Comparison of ENCODE assay signal across 12 cellular contexts in the genomic region with DNA sequence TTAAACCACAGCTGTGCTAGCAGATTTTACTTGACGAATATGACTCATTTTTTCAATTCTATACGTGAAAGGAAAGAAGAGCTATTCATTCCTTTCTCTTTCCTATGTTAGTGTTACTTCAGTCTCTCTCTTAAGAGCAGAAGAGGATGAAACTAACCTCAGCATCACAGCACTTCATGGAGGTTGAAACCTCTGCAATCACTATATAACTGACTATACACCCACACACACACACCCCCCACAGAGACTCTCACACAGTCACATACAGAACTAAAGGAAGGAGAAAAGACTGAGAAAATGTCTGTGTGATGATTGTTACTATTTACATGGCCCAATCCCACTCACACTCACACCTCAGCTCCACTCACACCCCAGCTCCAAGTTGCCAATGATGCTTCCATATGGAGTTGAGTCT.
DNase-seq lines count a peak whose midpoint lies in the region; ATAC-seq and TF ChIP-seq lines count a peak whose summit lies in the region.
"Had no signal": no experiment of that assay in that cellular context is flagged by ENCODE, and none has a peak within 500 bp of the region (broad histone marks: within the 10 kb centered on the region; RNA-seq: fewer than 3 reads in every experiment).

No MANE protein-coding gene starts in this region.

- H3K4me3 ChIP-seq in Peyer's patch: no peak overlapping the region
- H3K4me3 ChIP-seq: SJSA1 had no signal

- H3K9me3 ChIP-seq in Peyer's patch: no peaks in the 10 kb centered on the region
- H3K9me3 ChIP-seq: SJSA1 had no signal

- H3K27ac ChIP-seq in Peyer's patch: no peak overlapping the region
- H3K27ac ChIP-seq: parathyroid adenoma, SJSA1 had no signal

- TF ChIP-seq CTCF in GM20000 (IDR thresholded peaks at IDR 0.05; ENCODE audit: extremely low read depth, missing control alignments) (no peak), Peyer's patch (IDR thresholded peaks at IDR 0.05) (no peak)

- H3K9me3 Mint-ChIP-seq in activated naive CD8-positive, alpha-beta T cell treated with anti-CD3 and anti-CD28 coated beads, Interleukin-2, amount 50 U/mL, for 24 hours: no peaks in the 10 kb centered on the region

- peak overlapping the region; percentile 3 for H3K27ac Mint-ChIP-seq in activated naive CD8-positive, alpha-beta T cell treated with anti-CD3 and anti-CD28 coated beads, Interleukin-2, amount 50 U/mL, for 24 hours

- H3K27me3 Mint-ChIP-seq in activated naive CD8-positive, alpha-beta T cell treated with anti-CD3 and anti-CD28 coated beads, Interleukin-2, amount 50 U/mL, for 24 hours: peaks cover 17% of the 10 kb centered on the region

- H3K4me1 ChIP-seq in Peyer's patch: no peaks in the 10 kb centered on the region
- H3K4me1 ChIP-seq: parathyroid adenoma, SJSA1 had no signal

- ATAC-seq in GM18499 (IDR thresholded peaks at IDR 0.05; ENCODE audit: insufficient read depth, unreplicated experiment) (peak; percentile 91), HG03139 (IDR thresholded peaks at IDR 0.05; ENCODE audit: unreplicated experiment) (peak; percentile 82), left cardiac atrium (no peak)
- ATAC-seq in activated naive CD8-positive, alpha-beta T cell treated with anti-CD3 and anti-CD28 coated beads, Interleukin-2, amount 50 U/mL, for 24 hours: peak; percentile 98

- no peaks in the 10 kb centered on the region for H3K36me3 ChIP-seq in Peyer's patch
- H3K36me3 ChIP-seq: SJSA1 had no signal

- intact Hi-C loops in left cardiac atrium (cut with DNase I): no loop called here

- H3K27me3 ChIP-seq in Peyer's patch: no peaks in the 10 kb centered on the region
- H3K27me3 ChIP-seq: SJSA1 had no signal

- H3K4me3 Mint-ChIP-seq in activated naive CD8-positive, alpha-beta T cell treated with anti-CD3 and anti-CD28 coated beads, Interleukin-2, amount 50 U/mL, for 24 hours: no peak overlapping the region

- DNase-seq in GM20000 (ENCODE audit: low spot score) (peak; percentile 44), Peyer's patch (no peak), left cardiac atrium (no peak), SIG-M5 (lab: John Stamatoyannopoulos, UW) (no peak), CD1c-positive myeloid dendritic cell (ENCODE audit: extremely low spot score) (no peak)
- peak; percentile 49 for DNase-seq in activated naive CD8-positive, alpha-beta T cell treated with anti-CD3 and anti-CD28 coated beads, Interleukin-2, amount 50 U/mL, for 24 hours
- DNase-seq: DMS153, IMR-90 had no signal

- H3K36me3 Mint-ChIP-seq in activated naive CD8-positive, alpha-beta T cell treated with anti-CD3 and anti-CD28 coated beads, Interleukin-2, amount 50 U/mL, for 24 hours (ENCODE audit: low read depth): no peaks in the 10 kb centered on the region

- TF ChIP-seq POLR2A in Peyer's patch (IDR thresholded peaks at IDR 0.05): no peak

- H3K4me1 Mint-ChIP-seq in activated naive CD8-positive, alpha-beta T cell treated with anti-CD3 and anti-CD28 coated beads, Interleukin-2, amount 50 U/mL, for 24 hours: peaks cover 21% of the 10 kb centered on the region

Comparison
In these comparisons a context has a peak if more than half of its experiments do, and no peak if none do; other contexts are left out.
1. ATAC-seq: peak in GM18499 (single experiment), HG03139 (single experiment) and activated naive CD8-positive, alpha-beta T cell treated with anti-CD3 and anti-CD28 coated beads, Interleukin-2, amount 50 U/mL, for 24 hours (single experiment); none in left cardiac atrium (0 of 2).
2. DNase-seq: peak in GM20000 (single experiment) and activated naive CD8-positive, alpha-beta T cell treated with anti-CD3 and anti-CD28 coated beads, Interleukin-2, amount 50 U/mL, for 24 hours (single experiment); none in Peyer's patch (0 of 3), left cardiac atrium (single experiment), SIG-M5 (single experiment) and CD1c-positive myeloid dendritic cell (single experiment).